Comparison of ENCODE assay signal across 12 cellular contexts in genomic region chr1:63326473-63327380, GRCh38. TPM values are rescaled to one million over a fixed set of nuclear protein-coding genes. Genes with fewer than 3 reads are reported as not detected.
DNase-seq lines count a peak whose midpoint lies in the region; ATAC-seq, FAIRE-seq and TF ChIP-seq lines count a peak whose summit lies in the region.
"Had no signal": no experiment of that assay in that cellular context is flagged by ENCODE, and none has a peak within 500 bp of the region (broad histone marks: within the 10 kb centered on the region; RNA-seq: fewer than 3 reads in every experiment).

No MANE protein-coding gene starts in this region.

- no peaks in the 10 kb centered on the region for H3K36me3 ChIP-seq in astrocyte (ENCODE audit: insufficient read depth, low read length)

- no peak for FAIRE-seq in astrocyte (lab: Jason Lieb, UNC)

- peaks cover 1% of the 10 kb centered on the region for H3K9me3 Mint-ChIP-seq in T-helper 1 cell treated with Interleukin-12 subunit alpha and Interleukin-12 subunit beta and Interleukin-4 antibody, amounts not matched to agents 30 μg/mL and 1 μg/mL, for 36 hours
- H3K9me3 Mint-ChIP-seq in IgD-negative memory B cell = peaks cover under 1 to 30% (median 7%) of the 10 kb centered on the region in 3 donors
- peaks cover 19% of the 10 kb centered on the region for H3K9me3 Mint-ChIP-seq in astrocyte (ENCODE audit: unreplicated experiment)
- H3K9me3 Mint-ChIP-seq in nephron progenitor cell = peaks cover 3% of the 10 kb centered on the region

- H3K79me2 ChIP-seq in astrocyte (ENCODE audit: insufficient read depth, low read length) = no peaks in the 10 kb centered on the region

- H3K27me3 Mint-ChIP-seq in T-helper 1 cell treated with Interleukin-12 subunit alpha and Interleukin-12 subunit beta and Interleukin-4 antibody, amounts not matched to agents 30 μg/mL and 1 μg/mL, for 36 hours (ENCODE audit: low read depth) = peaks cover 78% of the 10 kb centered on the region
- H3K27me3 Mint-ChIP-seq in IgD-negative memory B cell (peaks cover 60% of the 10 kb centered on the region), astrocyte (ENCODE audit: low read depth, unreplicated experiment) (peaks cover 67% of the 10 kb centered on the region), nephron progenitor cell (ENCODE audit: low read depth, poor library complexity) (peaks cover 95% of the 10 kb centered on the region)

- H4K20me1 ChIP-seq in astrocyte (ENCODE audit: insufficient read depth, low read length) = peaks cover 12% of the 10 kb centered on the region

- no peak for TF ChIP-seq CTCF in astrocyte (IDR thresholded peaks at IDR 0.05; ENCODE audit: insufficient read depth, low read depth, low read length)
- TF ChIP-seq CTCF in nephron progenitor cell (IDR thresholded peaks at IDR 0.05) = no peak

- H3K4me3 Mint-ChIP-seq in T-helper 1 cell treated with Interleukin-12 subunit alpha and Interleukin-12 subunit beta and Interleukin-4 antibody, amounts not matched to agents 30 μg/mL and 1 μg/mL, for 36 hours = peak overlapping the region; percentile 34
- peak overlapping the region; percentile 25 to 72 (median 63) for H3K4me3 Mint-ChIP-seq in IgD-negative memory B cell
- no peak overlapping the region for H3K4me3 Mint-ChIP-seq in astrocyte (ENCODE audit: unreplicated experiment)
- H3K4me3 Mint-ChIP-seq in nephron progenitor cell = peak overlapping the region; percentile 47

- H3K36me3 Mint-ChIP-seq in T-helper 1 cell treated with Interleukin-12 subunit alpha and Interleukin-12 subunit beta and Interleukin-4 antibody, amounts not matched to agents 30 μg/mL and 1 μg/mL, for 36 hours (ENCODE audit: low read depth) = peaks cover 10% of the 10 kb centered on the region
- H3K36me3 Mint-ChIP-seq in IgD-negative memory B cell = peaks cover 2% of the 10 kb centered on the region
- H3K36me3 Mint-ChIP-seq in astrocyte (ENCODE audit: low read depth, unreplicated experiment) = peaks cover 4% of the 10 kb centered on the region
- no peaks in the 10 kb centered on the region for H3K36me3 Mint-ChIP-seq in nephron progenitor cell (ENCODE audit: low read depth)

- peaks cover 3% of the 10 kb centered on the region for H3K4me1 ChIP-seq in astrocyte (ENCODE audit: insufficient read depth, low read length)

- peak overlapping the region; percentile 10 for H2AFZ ChIP-seq in astrocyte (ENCODE audit: low read depth, low read length)

- H3K27ac Mint-ChIP-seq in T-helper 1 cell treated with Interleukin-12 subunit alpha and Interleukin-12 subunit beta and Interleukin-4 antibody, amounts not matched to agents 30 μg/mL and 1 μg/mL, for 36 hours = peak overlapping the region; percentile 68
- peak overlapping the region; percentile 72 to 91 (median 77) for H3K27ac Mint-ChIP-seq in IgD-negative memory B cell
- peak overlapping the region; percentile 50 for H3K27ac Mint-ChIP-seq in astrocyte (ENCODE audit: unreplicated experiment)
- no peak overlapping the region for H3K27ac Mint-ChIP-seq in nephron progenitor cell

- H3K27ac ChIP-seq in astrocyte (ENCODE audit: low read depth, low read length) = no peak overlapping the region

- ATAC-seq in HG02885 (IDR thresholded peaks at IDR 0.05; ENCODE audit: poor library complexity, unreplicated experiment) (no peak), GM18520 (IDR thresholded peaks at IDR 0.05; ENCODE audit: unreplicated experiment) (no peak)

- no peak for DNase-seq in T-helper 1 cell
- no peak for DNase-seq in astrocyte (ENCODE audit: low read depth)
- peak; percentile 53 for DNase-seq in nephron progenitor cell
- DNase-seq in NCI-H1092 (lab: John Stamatoyannopoulos, UW) = no peak
- DNase-seq: hippocampal formation, occipital lobe had no signal

- H3K4me3 ChIP-seq in astrocyte (ENCODE audit: insufficient read depth, low read depth, low read length) = no peak overlapping the region

- peaks cover 7% of the 10 kb centered on the region for H3K9me3 ChIP-seq in astrocyte (ENCODE audit: insufficient read depth, low read depth, low read length)

- H3K9ac ChIP-seq in astrocyte (ENCODE audit: low read length) = no peak overlapping the region

- H3K27me3 ChIP-seq in astrocyte (ENCODE audit: insufficient read depth, low read length) = peaks cover 91% of the 10 kb centered on the region

- no peak overlapping the region for H3K4me2 ChIP-seq in astrocyte (ENCODE audit: low read length)

- peaks cover 28% of the 10 kb centered on the region for H3K4me1 Mint-ChIP-seq in T-helper 1 cell treated with Interleukin-12 subunit alpha and Interleukin-12 subunit beta and Interleukin-4 antibody, amounts not matched to agents 30 μg/mL and 1 μg/mL, for 36 hours (ENCODE audit: low read depth)
- H3K4me1 Mint-ChIP-seq in IgD-negative memory B cell (peaks cover 5 to 18% (median 8%) of the 10 kb centered on the region in 3 donors), astrocyte (ENCODE audit: low read depth, unreplicated experiment) (peaks cover under 1% of the 10 kb centered on the region), nephron progenitor cell (peaks cover 20% of the 10 kb centered on the region)

RNA-seq across cellular contexts. Expression of gene FOXD3, which starts 4.4 kb away (rescaled TPM):
- polyA plus RNA-seq in IgD-negative memory B cell = not detected
- not detected in 2 replicates for total RNA-seq in astrocyte
- total RNA-seq: dermis blood vessel endothelial cell, occipital lobe had no signal
- polyA plus RNA-seq: AG04450 had no signal

RNA-seq across cellular contexts. Expression of gene ALG6, which starts 40.7 kb away (rescaled TPM):
- polyA plus RNA-seq in IgD-negative memory B cell = 12.9 TPM
- total RNA-seq in astrocyte = 7.8 and 7.9 TPM in 2 replicates
